Comparison of ENCODE assay signal across 23 cellular contexts in genomic region chr2:156653670-156654069, GRCh38.
"Had no signal": no experiment of that assay in that cellular context is flagged by ENCODE, and none has a peak within 500 bp of the region (broad histone marks: within the 10 kb centered on the region; RNA-seq: fewer than 3 reads in every experiment).

No MANE protein-coding gene starts in this region.

- DNase-seq: Karpas-422, KG1, MV-4-11, NCI-H1048, NCI-H1105, NCI-H1417, NCI-H1436 treated with DMSO at 0.1 percent for 48 hours, NCI-H1694, NCI-H187 treated with DMSO at 0.1 percent for 48 hours, NCI-H2029 treated with DMSO at 0.1 percent for 48 hours, NCI-H2107, NCI-H2171, NCI-H226, NCI-H446, NCI-H510A, NCI-H524 treated with DMSO at 0.1 percent for 48 hours, NCI-H69, NCI-H774, PC-9, Peyer's patch, SHP77 treated with DMSO at 0.1 percent for 48 hours, SJCRH30, T-helper 1 cell had no signal

- H3K4me3 ChIP-seq: PC-9, Peyer's patch, SJCRH30 had no signal

- H3K27ac ChIP-seq: PC-9, Peyer's patch, SJCRH30 had no signal

- H3K27me3 ChIP-seq: Peyer's patch, SJCRH30 had no signal
